9 cellular contexts compared by ENCODE assay signal in the genomic region with DNA sequence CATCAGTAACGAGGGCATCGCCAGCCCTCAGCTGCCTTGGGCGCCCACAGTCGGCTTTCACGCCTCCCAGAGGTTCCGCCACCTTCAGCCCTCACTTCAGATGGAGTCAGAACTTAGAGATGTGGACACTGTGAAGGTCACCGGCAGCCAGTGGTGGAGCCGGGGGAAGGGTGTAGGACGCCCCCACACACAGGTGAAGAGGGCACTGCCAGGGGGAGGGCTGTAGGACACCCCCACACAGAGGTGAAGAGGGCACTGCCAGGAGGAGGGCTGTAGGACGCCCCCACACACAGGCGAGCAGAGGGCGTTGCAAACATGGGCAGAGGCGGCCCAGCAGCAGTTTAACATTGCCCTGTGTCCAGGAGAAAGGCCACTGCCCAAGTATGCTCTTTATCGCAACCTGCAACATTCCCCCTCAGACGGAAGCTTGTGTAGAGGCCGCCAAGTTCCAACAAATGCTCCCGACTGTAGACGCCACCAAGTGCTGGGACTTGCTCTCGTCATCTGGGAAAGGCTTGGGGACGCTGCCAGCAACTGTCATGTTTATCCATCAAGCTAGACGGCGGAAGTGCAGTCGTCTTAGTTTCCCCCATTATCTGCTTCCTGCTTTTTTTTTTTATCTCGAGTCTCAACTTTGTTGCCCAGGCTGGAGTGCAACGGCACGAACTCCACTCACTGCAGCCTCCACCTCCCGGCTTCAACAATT. TPM values are rescaled to one million over a fixed set of nuclear protein-coding genes. Genes with fewer than 3 reads are reported as not detected.
A peak's percentile ranks its signal among the peaks of the same experiment; 100 is the strongest.
DNase-seq lines count a peak whose midpoint lies in the region; ATAC-seq, FAIRE-seq and TF ChIP-seq lines count a peak whose summit lies in the region.
"Had no signal": no experiment of that assay in that cellular context is flagged by ENCODE, and none has a peak within 500 bp of the region (broad histone marks: within the 10 kb centered on the region; RNA-seq: fewer than 3 reads in every experiment).

No MANE protein-coding gene starts in this region.

- no peak overlapping the region for H3K4me3 ChIP-seq in kidney (ENCODE audit: low read length in 2 of 2)
- H3K4me3 ChIP-seq: uterus had no signal

- FAIRE-seq in kidney (lab: Jason Lieb, UNC), result no peak

- no peak overlapping the region for H3K9ac ChIP-seq in kidney (ENCODE audit: low read length in 2 of 2)

- TF ChIP-seq CTCF in activated B cell treated with CpG ODN at 0.5 μM for 24 hours (IDR thresholded peaks at IDR 0.05), result no peak
- TF ChIP-seq CTCF in kidney (IDR thresholded peaks at IDR 0.05; ENCODE audit: borderline replicate concordance, extremely low read depth, insufficient read depth), result no peak

- no peaks in the 10 kb centered on the region for H3K9me3 ChIP-seq in kidney (ENCODE audit: control insufficient read depth in 1 of 2, low read length in 2 of 2)
- H3K9me3 ChIP-seq: uterus had no signal

- no peak for ATAC-seq in activated B cell treated with CpG ODN at 0.5 μM for 24 hours (ENCODE audit: low read depth)
- ATAC-seq in stimulated activated memory B cell treated with anti-CD40 and anti-IgM and Interleukin-4, amounts not matched to agents 10 μg/mL and 1 μg/mL and 100 μg/mL, for 72 hours, result no peak
- ATAC-seq in HG03025 (IDR thresholded peaks at IDR 0.05; ENCODE audit: low FRiP score, unreplicated experiment), result no peak
- no peak for ATAC-seq in HG02870 (IDR thresholded peaks at IDR 0.05; ENCODE audit: unreplicated experiment)

- H3K4me3 Mint-ChIP-seq in IgD-negative memory B cell, result peak overlapping the region in 2 of 4 donors; percentile 75
- no peak overlapping the region for H3K4me3 Mint-ChIP-seq in activated B cell treated with CpG ODN at 0.5 μM for 24 hours
- no peak overlapping the region for H3K4me3 Mint-ChIP-seq in stimulated activated memory B cell treated with anti-CD40 and anti-IgM and Interleukin-4, amounts not matched to agents 10 μg/mL and 1 μg/mL and 100 μg/mL, for 72 hours

- CTCF ChIA-PET in activated B cell treated with CpG ODN at 0.5 μM for 24 hours (lab: Charles Lee), result no interaction called here

- H3K4me1 Mint-ChIP-seq in IgD-negative memory B cell (peaks cover 42 to 47% (median 45%) of the 10 kb centered on the region in 3 donors), activated B cell treated with CpG ODN at 0.5 μM for 24 hours (peaks cover 81% of the 10 kb centered on the region)
- peaks cover 62% of the 10 kb centered on the region for H3K4me1 Mint-ChIP-seq in stimulated activated memory B cell treated with anti-CD40 and anti-IgM and Interleukin-4, amounts not matched to agents 10 μg/mL and 1 μg/mL and 100 μg/mL, for 72 hours

- H3K9me3 Mint-ChIP-seq in IgD-negative memory B cell (no peaks in the 10 kb centered on the region), activated B cell treated with CpG ODN at 0.5 μM for 24 hours (no peaks in the 10 kb centered on the region)
- H3K9me3 Mint-ChIP-seq in stimulated activated memory B cell treated with anti-CD40 and anti-IgM and Interleukin-4, amounts not matched to agents 10 μg/mL and 1 μg/mL and 100 μg/mL, for 72 hours, result no peaks in the 10 kb centered on the region

- peaks cover 0 to 7% of the 10 kb centered on the region in 2 donors for H3K4me1 ChIP-seq in kidney (ENCODE audit: control insufficient read depth in 1 of 2, insufficient read depth in 1 of 2, low read depth in 1 of 2, low read length in 2 of 2)
- H3K4me1 ChIP-seq: uterus had no signal

- H3K36me3 Mint-ChIP-seq in IgD-negative memory B cell (no peaks in the 10 kb centered on the region), activated B cell treated with CpG ODN at 0.5 μM for 24 hours (ENCODE audit: low read depth) (peaks cover 8% of the 10 kb centered on the region)
- peaks cover 22% of the 10 kb centered on the region for H3K36me3 Mint-ChIP-seq in stimulated activated memory B cell treated with anti-CD40 and anti-IgM and Interleukin-4, amounts not matched to agents 10 μg/mL and 1 μg/mL and 100 μg/mL, for 72 hours

- DNase-seq in activated B cell treated with CpG ODN at 0.5 μM for 24 hours (no peak), kidney (peak; percentile 70), NCI-H524 treated with DMSO at 0.1 percent for 48 hours (lab: John Stamatoyannopoulos, UW) (no peak)
- no peak for DNase-seq in stimulated activated naive CD4-positive, alpha-beta T cell treated with Interleukin-2 at 50 U/mL for 16 hours (lab: John Stamatoyannopoulos, UW)
- DNase-seq: uterus had no signal

- H3K27ac ChIP-seq in kidney (ENCODE audit: low read depth in 2 of 2, low read length in 2 of 2), result no peak overlapping the region
- H3K27ac ChIP-seq: uterus had no signal

- H3K36me3 ChIP-seq in kidney (ENCODE audit: control insufficient read depth in 1 of 2, insufficient read depth in 2 of 2, low read length in 2 of 2), result peaks cover 5 to 8% of the 10 kb centered on the region in 2 donors
- H3K36me3 ChIP-seq: uterus had no signal

- intact Hi-C loops in activated B cell treated with CpG ODN at 0.5 μM for 24 hours (cut with micrococcal nuclease) (no loop called here), kidney (cut with DNase I) (no loop called here)

- POLR2A ChIA-PET in activated B cell treated with CpG ODN at 0.5 μM for 24 hours (lab: Charles Lee), result interaction anchor here (1.2 kb wide), 1 partner anchor 53 kb away, joined by 3 read pairs; no protein-coding TSS in a partner anchor

- H3K27ac Mint-ChIP-seq in IgD-negative memory B cell, result peak overlapping the region in 2 of 3 donors; percentile 75 to 84
- peak overlapping the region; percentile 61 for H3K27ac Mint-ChIP-seq in activated B cell treated with CpG ODN at 0.5 μM for 24 hours
- H3K27ac Mint-ChIP-seq in stimulated activated memory B cell treated with anti-CD40 and anti-IgM and Interleukin-4, amounts not matched to agents 10 μg/mL and 1 μg/mL and 100 μg/mL, for 72 hours, result peak overlapping the region; percentile 97

- H3K27me3 Mint-ChIP-seq in IgD-negative memory B cell (peaks cover 2% of the 10 kb centered on the region), activated B cell treated with CpG ODN at 0.5 μM for 24 hours (no peaks in the 10 kb centered on the region)
- H3K27me3 Mint-ChIP-seq in stimulated activated memory B cell treated with anti-CD40 and anti-IgM and Interleukin-4, amounts not matched to agents 10 μg/mL and 1 μg/mL and 100 μg/mL, for 72 hours, result no peaks in the 10 kb centered on the region

RNA-seq across cellular contexts. Expression of a gene that starts 4.9 kb away (rescaled TPM):
- 26.6 TPM for polyA plus RNA-seq in IgD-negative memory B cell
- total RNA-seq in activated B cell treated with CpG ODN at 0.5 μM for 24 hours, result 117 and 136 TPM in 2 replicates
- total RNA-seq in kidney, result 57.3 TPM
- 14.6 TPM for polyA plus RNA-seq in kidney (ENCODE audit: insufficient read depth, low read depth, low replicate concordance)

RNA-seq across cellular contexts. Expression of a gene that starts 55.9 kb away (rescaled TPM):
- polyA plus RNA-seq in IgD-negative memory B cell (21.4 TPM), kidney (ENCODE audit: insufficient read depth, low read depth, low replicate concordance) (19.4 TPM)
- total RNA-seq in activated B cell treated with CpG ODN at 0.5 μM for 24 hours (44.0 and 48.7 TPM in 2 replicates), kidney (33.5 TPM)
